Comparison of ENCODE assay signal across 12 cellular contexts in genomic region chr16:49757744-49758069, GRCh38.
"Had no signal": no experiment of that assay in that cellular context is flagged by ENCODE, and none has a peak within 500 bp of the region (broad histone marks: within the 10 kb centered on the region; RNA-seq: fewer than 3 reads in every experiment).

No MANE protein-coding gene starts in this region.

- H3K9me3 ChIP-seq: esophagus muscularis mucosa, suprapubic skin, upper lobe of right lung had no signal

- H3K27ac ChIP-seq: esophagus muscularis mucosa, suprapubic skin, upper lobe of right lung had no signal

- H3K36me3 ChIP-seq: esophagus muscularis mucosa, suprapubic skin, upper lobe of right lung had no signal

- H3K4me3 ChIP-seq: esophagus muscularis mucosa, lung, suprapubic skin, upper lobe of right lung had no signal

- DNase-seq: amniotic stem cell; hypothalamus; left cardiac atrium; naive thymus-derived CD4-positive, alpha-beta T cell; nucleus accumbens; stimulated activated CD4-positive, alpha-beta T cell treated with anti-CD3 and anti-CD28 coated beads, Interleukin-12 subunit alpha, Interleukin-12 subunit beta, amount 100 ng/mL, for 4 hours; stimulated activated naive CD4-positive, alpha-beta T cell treated with Interleukin-2 at 50 U/mL for 16 hours; T-helper 2 cell; upper lobe of right lung had no signal

- H3K27me3 ChIP-seq: esophagus muscularis mucosa, suprapubic skin, upper lobe of right lung had no signal
